2 cellular contexts compared by ENCODE assay signal in genomic region chr9:136663311-136663679, GRCh38.
TF ChIP-seq lines count a peak whose summit lies in the region.

No MANE protein-coding gene starts in this region.

TF ChIP-seq in liver, 16 proteins besides CTCF, POLR2A, EP300 and RAD21:
- TF ChIP-seq JUND (IDR thresholded peaks at IDR 0.05) (no peak), RXRA (IDR thresholded peaks at IDR 0.05) (no peak), FOXA1 (IDR thresholded peaks at IDR 0.05) (no peak), FOXA2 (IDR thresholded peaks at IDR 0.05) (no peak), ZBTB33 (IDR thresholded peaks at IDR 0.05) (no peak), SP1 (IDR thresholded peaks at IDR 0.05) (no peak), HNF4A (conservative IDR thresholded peaks at IDR 0.05) (no peak), EGR1 (IDR thresholded peaks at IDR 0.05; ENCODE audit: low read depth in 2 of 2) (no peak), TAF1 (conservative IDR thresholded peaks at IDR 0.05) (no peak), GABPA (IDR thresholded peaks at IDR 0.05 in 1 of 2, conservative IDR thresholded peaks at IDR 0.05 in 1 of 2) (no peak), MAX (IDR thresholded peaks at IDR 0.05) (no peak), REST (IDR thresholded peaks at IDR 0.05) (no peak), NR2F2 (IDR thresholded peaks at IDR 0.05) (no peak)
TF ChIP-seq in liver: peak in this region for 0.

TF ChIP-seq in HepG2, 621 proteins besides CTCF, POLR2A, EP300 and RAD21:
- TF ChIP-seq ZSCAN31 (CRISPR knock-in tag; IDR thresholded peaks at IDR 0.05; ENCODE audit: low read depth) (no peak), SMAD9 (CRISPR knock-in tag; IDR thresholded peaks at IDR 0.05) (no peak), U2AF1 (optimal IDR thresholded peaks at IDR 0.05; ENCODE audit: low read depth, low read length) (no peak), ZNF264 (CRISPR knock-in tag; IDR thresholded peaks at IDR 0.05) (no peak), CENPT (CRISPR knock-in tag; IDR thresholded peaks at IDR 0.05; ENCODE audit: low read depth) (no peak), PRDM10 (CRISPR knock-in tag; IDR thresholded peaks at IDR 0.05; ENCODE audit: low read depth) (no peak)
TF ChIP-seq in HepG2: peak in this region for 0.
